Comparison of ENCODE assay signal across 1 cellular context in genomic region chr14:102917469-102918211, GRCh38.
TF ChIP-seq lines count a peak whose summit lies in the region.

No MANE protein-coding gene starts in this region.

TF ChIP-seq in GM23338, 12 proteins besides CTCF, POLR2A, EP300 and RAD21 (continued from another document):
- TF ChIP-seq ZNF462 (CRISPR knock-in tag; IDR thresholded peaks at IDR 0.05), result no peak
- TF ChIP-seq CREB1 (CRISPR knock-in tag; IDR thresholded peaks at IDR 0.05; ENCODE audit: low read depth), result no peak
- TF ChIP-seq ZNF331 (CRISPR knock-in tag; IDR thresholded peaks at IDR 0.05; ENCODE audit: low read depth), result no peak
- TF ChIP-seq JUNB (IDR thresholded peaks at IDR 0.05; ENCODE audit: unreplicated experiment), result no peak
- no peak for TF ChIP-seq EZH2 (IDR thresholded peaks at IDR 0.05; ENCODE audit: low read depth, unreplicated experiment)
- TF ChIP-seq NANOG (IDR thresholded peaks at IDR 0.05; ENCODE audit: borderline replicate concordance), result no peak
- TF ChIP-seq STAT1 (IDR thresholded peaks at IDR 0.05; ENCODE audit: unreplicated experiment), result no peak
- TF ChIP-seq EZH2phosphoT487 (IDR thresholded peaks at IDR 0.05; ENCODE audit: unreplicated experiment), result no peak
TF ChIP-seq in GM23338: peak in this region for 0.
